In the genomic region with DNA sequence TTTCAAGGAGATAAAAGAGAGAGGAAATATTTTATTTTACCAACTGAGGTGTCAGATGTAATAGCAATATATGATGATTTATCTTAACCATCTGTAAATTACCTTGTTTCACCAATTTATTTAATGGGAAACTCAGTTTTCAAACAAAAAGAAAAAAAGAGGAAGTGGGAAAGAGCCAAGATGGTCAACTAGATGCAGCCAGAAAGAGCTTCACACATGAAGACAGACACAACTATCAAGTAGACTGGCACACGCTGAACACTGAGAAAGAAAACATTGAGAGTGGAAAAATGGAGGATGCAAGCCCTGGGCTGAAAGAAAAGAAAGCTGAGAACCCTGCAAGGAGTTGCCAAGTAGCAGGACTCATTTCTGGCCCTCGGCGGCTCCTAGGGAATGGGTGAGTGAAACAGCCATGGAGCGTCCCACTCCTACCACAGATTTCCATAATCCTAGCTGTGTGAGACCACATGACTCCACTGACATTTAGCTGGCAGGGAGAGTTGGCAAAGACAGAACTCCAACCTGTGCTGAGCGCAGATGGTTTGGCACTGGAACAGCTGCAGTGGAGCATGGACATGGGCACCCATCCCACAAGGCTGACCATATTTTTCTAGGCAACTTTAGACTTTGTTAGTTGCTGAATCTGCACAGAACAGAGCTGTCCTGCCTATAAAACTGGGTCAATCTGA, we compare ENCODE assay signal across 16 cellular contexts.
"Had no signal": no experiment of that assay in that cellular context is flagged by ENCODE, and none has a peak within 500 bp of the region (broad histone marks: within the 10 kb centered on the region; RNA-seq: fewer than 3 reads in every experiment).

No MANE protein-coding gene starts in this region.

- H3K27me3 ChIP-seq: brain microvascular endothelial cell, transverse colon had no signal

- H3K27me3 Mint-ChIP-seq: activated CD4-positive, alpha-beta T cell treated with anti-CD3 and anti-CD28 coated beads, Interleukin-2, amount 10 ng/mL, durations not matched to agents 24 days and 14 days; activated naive CD8-positive, alpha-beta T cell treated with anti-CD3 and anti-CD28 coated beads, Interleukin-2, amount 10 ng/mL, durations not matched to agents 7 days and 5 days; dendritic cell treated with granulocyte-macrophage colony-stimulating factor and Interleukin-4, amounts not matched to agents 40 ng/mL and 50 ng/mL, for 4 days; stimulated activated naive B cell treated with anti-CD40 and anti-IgM and Interleukin-4, amounts not matched to agents 10 μg/mL and 1 μg/mL and 100 μg/mL, for 72 hours had no signal

- H3K9me3 ChIP-seq: transverse colon had no signal

- H3K27ac ChIP-seq: brain microvascular endothelial cell, transverse colon had no signal

- H3K4me1 ChIP-seq: transverse colon had no signal

- H3K4me3 ChIP-seq: transverse colon had no signal

- H3K4me1 Mint-ChIP-seq: activated CD4-positive, alpha-beta T cell treated with anti-CD3 and anti-CD28 coated beads, Interleukin-2, amount 10 ng/mL, durations not matched to agents 24 days and 14 days; activated naive CD8-positive, alpha-beta T cell treated with anti-CD3 and anti-CD28 coated beads, Interleukin-2, amount 10 ng/mL, durations not matched to agents 7 days and 5 days; nephron; stimulated activated naive B cell treated with anti-CD40 and anti-IgM and Interleukin-4, amounts not matched to agents 10 μg/mL and 1 μg/mL and 100 μg/mL, for 72 hours had no signal

- H3K36me3 ChIP-seq: brain microvascular endothelial cell, transverse colon had no signal

- ATAC-seq: stimulated activated naive B cell treated with anti-CD40 and anti-IgM and Interleukin-4, amounts not matched to agents 10 μg/mL and 1 μg/mL and 100 μg/mL, for 72 hours had no signal

- DNase-seq: activated CD4-positive, alpha-beta T cell treated with anti-CD3 and anti-CD28 coated beads, Interleukin-2, amount 10 ng/mL, durations not matched to agents 24 days and 14 days; activated CD4-positive, CD25-positive, alpha-beta regulatory T cell; activated CD8-positive, alpha-beta memory T cell treated with anti-CD3 and anti-CD28 coated beads for 24 hours; activated naive CD8-positive, alpha-beta T cell treated with anti-CD3 and anti-CD28 coated beads, Interleukin-2, amount 10 ng/mL, durations not matched to agents 7 days and 5 days; brain microvascular endothelial cell; effector memory CD4-positive, alpha-beta T cell; foreskin melanocyte; kidney glomerular epithelial cell; mesendoderm; nucleus accumbens; stimulated activated CD4-positive, alpha-beta T cell treated with anti-CD3 and anti-CD28 coated beads, Interleukin-15, amount 100 ng/mL, for 24 hours; stimulated activated CD4-positive, alpha-beta T cell treated with anti-CD3 and anti-CD28 coated beads, Interleukin-4, amount 100 ng/mL, for 1 hour; stimulated activated naive B cell treated with anti-CD40 and anti-IgM and Interleukin-4, amounts not matched to agents 10 μg/mL and 1 μg/mL and 100 μg/mL, for 72 hours; transverse colon had no signal

- H3K27ac Mint-ChIP-seq: activated CD4-positive, alpha-beta T cell treated with anti-CD3 and anti-CD28 coated beads, Interleukin-2, amount 10 ng/mL, durations not matched to agents 24 days and 14 days; activated naive CD8-positive, alpha-beta T cell treated with anti-CD3 and anti-CD28 coated beads, Interleukin-2, amount 10 ng/mL, durations not matched to agents 7 days and 5 days; dendritic cell treated with granulocyte-macrophage colony-stimulating factor and Interleukin-4, amounts not matched to agents 40 ng/mL and 50 ng/mL, for 4 days; nephron; stimulated activated naive B cell treated with anti-CD40 and anti-IgM and Interleukin-4, amounts not matched to agents 10 μg/mL and 1 μg/mL and 100 μg/mL, for 72 hours had no signal

- H3K36me3 Mint-ChIP-seq: activated naive CD8-positive, alpha-beta T cell treated with anti-CD3 and anti-CD28 coated beads, Interleukin-2, amount 10 ng/mL, durations not matched to agents 7 days and 5 days; stimulated activated naive B cell treated with anti-CD40 and anti-IgM and Interleukin-4, amounts not matched to agents 10 μg/mL and 1 μg/mL and 100 μg/mL, for 72 hours had no signal

- H3K9me3 Mint-ChIP-seq: activated CD4-positive, alpha-beta T cell treated with anti-CD3 and anti-CD28 coated beads, Interleukin-2, amount 10 ng/mL, durations not matched to agents 24 days and 14 days; dendritic cell treated with granulocyte-macrophage colony-stimulating factor and Interleukin-4, amounts not matched to agents 40 ng/mL and 50 ng/mL, for 4 days had no signal

- H3K4me3 Mint-ChIP-seq: activated CD4-positive, alpha-beta T cell treated with anti-CD3 and anti-CD28 coated beads, Interleukin-2, amount 10 ng/mL, durations not matched to agents 24 days and 14 days; activated naive CD8-positive, alpha-beta T cell treated with anti-CD3 and anti-CD28 coated beads, Interleukin-2, amount 10 ng/mL, durations not matched to agents 7 days and 5 days; dendritic cell treated with granulocyte-macrophage colony-stimulating factor and Interleukin-4, amounts not matched to agents 40 ng/mL and 50 ng/mL, for 4 days; nephron; stimulated activated naive B cell treated with anti-CD40 and anti-IgM and Interleukin-4, amounts not matched to agents 10 μg/mL and 1 μg/mL and 100 μg/mL, for 72 hours had no signal
